Comparison of ENCODE assay signal across 9 cellular contexts in genomic region chr14:61752626-61753025, GRCh38. TPM values are rescaled to one million over a fixed set of nuclear protein-coding genes. Genes with fewer than 3 reads are reported as not detected.
DNase-seq lines count a peak whose midpoint lies in the region; ATAC-seq and TF ChIP-seq lines count a peak whose summit lies in the region.
"Had no signal": no experiment of that assay in that cellular context is flagged by ENCODE, and none has a peak within 500 bp of the region (broad histone marks: within the 10 kb centered on the region; RNA-seq: fewer than 3 reads in every experiment).

No MANE protein-coding gene starts in this region.

- H3K4me1 Mint-ChIP-seq in CD14-positive monocyte, result peaks cover 41% of the 10 kb centered on the region

- peaks cover 2 to 5% (median 4%) of the 10 kb centered on the region in 3 donors for H3K27me3 Mint-ChIP-seq in CD14-positive monocyte (ENCODE audit: low read depth in 3 of 3)

- no peaks in the 10 kb centered on the region for H3K27me3 ChIP-seq in uterus

- peaks cover 0 to 2% (median 0%) of the 10 kb centered on the region in 7 donors for H3K9me3 Mint-ChIP-seq in CD14-positive monocyte

- H3K36me3 ChIP-seq in uterus, result no peaks in the 10 kb centered on the region

- H3K9me3 ChIP-seq in uterus, result no peaks in the 10 kb centered on the region

- no peak overlapping the region for H3K27ac ChIP-seq in uterus

- H3K27ac Mint-ChIP-seq in CD14-positive monocyte, result peak overlapping the region; percentile 43 to 87 (median 75)

- no peak for TF ChIP-seq POLR2A in uterus (IDR thresholded peaks at IDR 0.05)

- peak overlapping the region in 1 of 2 donors; percentile 72 for H3K4me3 Mint-ChIP-seq in CD14-positive monocyte

- no peaks in the 10 kb centered on the region for H3K4me1 ChIP-seq in uterus

- intact Hi-C loops in CD14-positive monocyte (cut with micrococcal nuclease), result loop anchor here in 1 of 2 donors (5.0 kb wide), 1 partner anchor 280 kb away; no protein-coding TSS in a partner anchor
- intact Hi-C loops in uterus (cut with DNase I; ENCODE audit: low total_unique reads), result no loop called here

- H3K4me3 ChIP-seq in cardiac fibroblast (replicated peaks in 1 of 2; ENCODE audit: low read depth in 2 of 2, low read length in 2 of 2) (no peak overlapping the region), uterus (no peak overlapping the region)

- DNase-seq in CD14-positive monocyte (ENCODE audit: low spot score) (peak; percentile 52), cardiac fibroblast (ENCODE audit: low read depth in 2 of 2) (peak; percentile 51 to 68), uterus (no peak), SHP77 treated with DMSO at 0.1 percent for 48 hours (lab: John Stamatoyannopoulos, UW) (no peak), NCI-H748 treated with DMSO at 0.1 percent for 48 hours (lab: John Stamatoyannopoulos, UW) (no peak)
- no peak for DNase-seq in activated CD4-positive, alpha-beta T cell treated with anti-CD3 and anti-CD28 coated beads, Interleukin-2, amount 50 U/mL, for 48 hours
- DNase-seq: C1 segment of cervical spinal cord had no signal

- H3K36me3 Mint-ChIP-seq in CD14-positive monocyte, result peaks cover 5 to 6% of the 10 kb centered on the region in 2 donors

- TF ChIP-seq CTCF in CD14-positive monocyte (IDR thresholded peaks at IDR 0.05) (no peak), cardiac fibroblast (IDR thresholded peaks at IDR 0.05; ENCODE audit: low read depth, low read length) (no peak), uterus (IDR thresholded peaks at IDR 0.05) (no peak)

- ATAC-seq in GM21381 (IDR thresholded peaks at IDR 0.05; ENCODE audit: unreplicated experiment) (peak; percentile 34), HG03521 (IDR thresholded peaks at IDR 0.05; ENCODE audit: unreplicated experiment) (peak; percentile 45)

RNA-seq across cellular contexts. Expression of gene SNAPC1, which starts 9.6 kb away (rescaled TPM):
- polyA plus RNA-seq in CD14-positive monocyte, result 1 to 10 TPM; 2.9 to 3.2 TPM
- 10 to 100 TPM in 2 of 4 donors, 1 to 10 TPM in 2; 7.0 to 16.4 (median 11.6) TPM for total RNA-seq in uterus

RNA-seq across cellular contexts. Expression of gene HIF1A, which starts 57.3 kb away (rescaled TPM):
- polyA plus RNA-seq in CD14-positive monocyte, result 100 to 1,000 TPM in 1 of 2 donors, 10 to 100 TPM in 1; 79.0 to 137 TPM
- total RNA-seq in uterus, result 100 to 1,000 TPM in 2 of 4 donors, 10 to 100 TPM in 2; 50.0 to 137 (median 83.0) TPM

RNA-seq across cellular contexts. Expression of gene SYT16, which starts 59.9 kb away (rescaled TPM):
- not detected for polyA plus RNA-seq in CD14-positive monocyte
- 1 to 10 TPM in 2 of 4 donors, under 1 TPM in 1, not detected in 1; 0.59 to 5.8 (median 1.6) TPM for total RNA-seq in uterus

Comparison
In these comparisons a context has a peak if more than half of its experiments do, and no peak if none do; other contexts are left out.
1. DNase-seq: peak in CD14-positive monocyte (single experiment) and cardiac fibroblast (2 of 2); none in uterus (0 of 2), SHP77 treated with DMSO at 0.1 percent for 48 hours (single experiment), activated CD4-positive, alpha-beta T cell treated with anti-CD3 and anti-CD28 coated beads, Interleukin-2, amount 50 U/mL, for 48 hours (0 of 2) and NCI-H748 treated with DMSO at 0.1 percent for 48 hours (single experiment).